In the genomic region with DNA sequence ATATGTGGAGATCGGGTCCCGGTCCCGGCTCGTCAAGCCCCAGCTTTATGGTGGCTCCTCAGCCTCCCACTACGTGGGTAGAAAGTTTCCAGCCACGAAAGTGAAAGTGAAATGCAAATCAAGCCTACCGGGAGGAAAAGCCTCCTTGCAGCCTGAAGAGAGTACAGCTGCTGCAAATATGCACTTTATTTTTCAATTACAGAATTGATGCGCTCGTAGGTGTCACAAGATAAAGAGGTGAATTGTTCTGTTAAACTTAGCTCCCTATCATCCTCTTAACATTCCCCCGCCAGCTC, we compare ENCODE assay signal across 8 cellular contexts. TPM values are rescaled to one million over a fixed set of nuclear protein-coding genes. Genes with fewer than 3 reads are reported as not detected.
DNase-seq lines count a peak whose midpoint lies in the region; ATAC-seq and TF ChIP-seq lines count a peak whose summit lies in the region.

No MANE protein-coding gene starts in this region.

- peak overlapping the region; percentile 67 for H2AFZ ChIP-seq in Karpas-422 (ENCODE audit: low read length)

- intact Hi-C loops in dendritic cell treated with granulocyte-macrophage colony-stimulating factor and Interleukin-4, amounts not matched to agents 40 ng/mL and 50 ng/mL, for 4 days (cut with micrococcal nuclease): no loop called here

- peak overlapping the region; percentile 72 for H3K4me2 ChIP-seq in Karpas-422 (ENCODE audit: low read depth, low read length, poor library complexity, severe bottlenecking)

- H3K79me2 ChIP-seq in Karpas-422 (ENCODE audit: low read length): peaks cover 39% of the 10 kb centered on the region

- H3K9ac ChIP-seq in Karpas-422 (ENCODE audit: low read length): peak overlapping the region; percentile 82

- peaks cover 38% of the 10 kb centered on the region for H3K4me1 ChIP-seq in Karpas-422 (ENCODE audit: low read length)

- H3K9me2 ChIP-seq in Karpas-422 (replicated peaks; ENCODE audit: insufficient read depth, low read length): no peaks in the 10 kb centered on the region

- CTCF ChIA-PET in BJ (lab: Yijun Ruan, JAX): interaction anchor here (1.6 to 2.9 kb wide), 4 partner anchors 9 to 73 kb away, joined by 3 to 20 read pairs (median 7); no protein-coding TSS in a partner anchor

- peak overlapping the region; percentile 69 for H3K27ac ChIP-seq in Karpas-422 (ENCODE audit: low read length)

- peak overlapping the region; percentile 92 for H3K4me3 Mint-ChIP-seq in dendritic cell treated with granulocyte-macrophage colony-stimulating factor and Interleukin-4, amounts not matched to agents 40 ng/mL and 50 ng/mL, for 4 days
- H3K4me3 Mint-ChIP-seq in natural killer cell treated with Interleukin-12 subunit alpha and Interleukin-12 subunit beta and Interleukin-15 and Interleukin-18, amount 100 ng/mL, for 72 hours: peak overlapping the region; percentile 91

- peak overlapping the region; percentile 88 for H3K27ac Mint-ChIP-seq in dendritic cell treated with granulocyte-macrophage colony-stimulating factor and Interleukin-4, amounts not matched to agents 40 ng/mL and 50 ng/mL, for 4 days
- peak overlapping the region; percentile 90 to 92 for H3K27ac Mint-ChIP-seq in natural killer cell treated with Interleukin-12 subunit alpha and Interleukin-12 subunit beta and Interleukin-15 and Interleukin-18, amount 100 ng/mL, for 72 hours

- peak overlapping the region; percentile 100 for H3K4me3 ChIP-seq in BJ (ENCODE audit: low read depth, low read length)
- H3K4me3 ChIP-seq in Karpas-422 (ENCODE audit: low read length): peak overlapping the region; percentile 97

- peaks cover 16% of the 10 kb centered on the region; the same call in 1 of the 2 replicates for H4K20me1 ChIP-seq in Karpas-422 (ENCODE audit: insufficient read depth, low read depth, low read length)

- TF ChIP-seq CTCF in BJ (IDR thresholded peaks at IDR 0.05; ENCODE audit: insufficient read depth, low read depth, low read length): no peak

- DNase-seq in BJ (ENCODE audit: low read depth): no peak
- no peak for DNase-seq in Karpas-422
- no peak for DNase-seq in natural killer cell treated with Interleukin-12 subunit alpha and Interleukin-12 subunit beta and Interleukin-15 and Interleukin-18, amount 100 ng/mL, for 72 hours (ENCODE audit: low spot score)
- no peak for DNase-seq in T-helper 9 cell
- DNase-seq in A172 (ENCODE audit: low spot score): no peak
- DNase-seq in 8988T: no peak

- ATAC-seq in natural killer cell treated with Interleukin-12 subunit alpha and Interleukin-12 subunit beta and Interleukin-15 and Interleukin-18, amount 100 ng/mL, for 72 hours: no peak
- no peak for ATAC-seq in HG02973 (IDR thresholded peaks at IDR 0.05; ENCODE audit: unreplicated experiment)

- peaks cover 32% of the 10 kb centered on the region for H3K4me1 Mint-ChIP-seq in dendritic cell treated with granulocyte-macrophage colony-stimulating factor and Interleukin-4, amounts not matched to agents 40 ng/mL and 50 ng/mL, for 4 days (ENCODE audit: low read depth)
- H3K4me1 Mint-ChIP-seq in natural killer cell treated with Interleukin-12 subunit alpha and Interleukin-12 subunit beta and Interleukin-15 and Interleukin-18, amount 100 ng/mL, for 72 hours (ENCODE audit: low read depth in 2 of 2): peaks cover 24 to 41% of the 10 kb centered on the region in 2 donors

- H3K36me3 ChIP-seq in BJ (ENCODE audit: control insufficient read depth, insufficient read depth, low read length) (peaks cover 4% of the 10 kb centered on the region; the same call in 1 of the 2 replicates), Karpas-422 (ENCODE audit: insufficient read depth, low read length) (peaks cover 39% of the 10 kb centered on the region)

- H3K27me3 ChIP-seq in BJ (ENCODE audit: control insufficient read depth, insufficient read depth, low read length): no peaks in the 10 kb centered on the region
- H3K27me3 ChIP-seq in Karpas-422 (ENCODE audit: low read length): no peaks in the 10 kb centered on the region

- no peaks in the 10 kb centered on the region for H3K9me3 Mint-ChIP-seq in dendritic cell treated with granulocyte-macrophage colony-stimulating factor and Interleukin-4, amounts not matched to agents 40 ng/mL and 50 ng/mL, for 4 days
- no peaks in the 10 kb centered on the region for H3K9me3 Mint-ChIP-seq in natural killer cell treated with Interleukin-12 subunit alpha and Interleukin-12 subunit beta and Interleukin-15 and Interleukin-18, amount 100 ng/mL, for 72 hours

- H3K36me3 Mint-ChIP-seq in dendritic cell treated with granulocyte-macrophage colony-stimulating factor and Interleukin-4, amounts not matched to agents 40 ng/mL and 50 ng/mL, for 4 days (ENCODE audit: low read depth): peaks cover 32% of the 10 kb centered on the region
- peaks cover 25% of the 10 kb centered on the region for H3K36me3 Mint-ChIP-seq in natural killer cell treated with Interleukin-12 subunit alpha and Interleukin-12 subunit beta and Interleukin-15 and Interleukin-18, amount 100 ng/mL, for 72 hours

- POLR2A ChIA-PET in BJ (lab: Charles Lee): no interaction called here

- H3K9me3 ChIP-seq in Karpas-422 (ENCODE audit: low read length): no peaks in the 10 kb centered on the region

- H3K27me3 Mint-ChIP-seq in dendritic cell treated with granulocyte-macrophage colony-stimulating factor and Interleukin-4, amounts not matched to agents 40 ng/mL and 50 ng/mL, for 4 days: no peaks in the 10 kb centered on the region
- no peaks in the 10 kb centered on the region for H3K27me3 Mint-ChIP-seq in natural killer cell treated with Interleukin-12 subunit alpha and Interleukin-12 subunit beta and Interleukin-15 and Interleukin-18, amount 100 ng/mL, for 72 hours

RNA-seq across cellular contexts. Expression of gene PCNA, which starts 0.4 kb away (rescaled TPM):
- polyA plus RNA-seq in BJ (2011; rRNA removed): 78.2 and 94.6 TPM in 2 replicates
- polyA minus RNA-seq in BJ (2011; rRNA and poly(A)+ RNA removed): 70.6 and 106 TPM in 2 replicates
- total RNA-seq in Karpas-422 (2014; rRNA removed; shearing (Covaris generic); ENCODE audit: low replicate concordance): 99.1 and 185 TPM in 2 replicates
- total RNA-seq in natural killer cell treated with Interleukin-12 subunit alpha and Interleukin-12 subunit beta and Interleukin-15 and Interleukin-18, amount 100 ng/mL, for 72 hours: 100 to 1,000 TPM; 288 to 377 TPM
- total RNA-seq in A172 (2014; rRNA removed; shearing (Covaris generic)): 524 and 529 TPM in 2 replicates

RNA-seq across cellular contexts. Expression of gene CDS2, which starts 6.7 kb away (rescaled TPM):
- polyA plus RNA-seq in BJ (2011; rRNA removed): 25.2 and 46.3 TPM in 2 replicates
- polyA minus RNA-seq in BJ (2011; rRNA and poly(A)+ RNA removed): 30.7 and 40.4 TPM in 2 replicates
- total RNA-seq in Karpas-422 (2014; rRNA removed; shearing (Covaris generic); ENCODE audit: low replicate concordance): 12.5 and 26.8 TPM in 2 replicates
- total RNA-seq in natural killer cell treated with Interleukin-12 subunit alpha and Interleukin-12 subunit beta and Interleukin-15 and Interleukin-18, amount 100 ng/mL, for 72 hours: 10 to 100 TPM; 48.7 to 52.0 TPM
- total RNA-seq in A172 (2014; rRNA removed; shearing (Covaris generic)): 21.9 and 35.8 TPM in 2 replicates

RNA-seq across cellular contexts. Expression of gene TMEM230, which starts 7.3 kb away (rescaled TPM):
- 222 and 230 TPM in 2 replicates for polyA plus RNA-seq in BJ (2011; rRNA removed)
- polyA minus RNA-seq in BJ (2011; rRNA and poly(A)+ RNA removed): 41.5 and 67.4 TPM in 2 replicates
- total RNA-seq in Karpas-422 (2014; rRNA removed; shearing (Covaris generic); ENCODE audit: low replicate concordance): 124 and 228 TPM in 2 replicates
- total RNA-seq in natural killer cell treated with Interleukin-12 subunit alpha and Interleukin-12 subunit beta and Interleukin-15 and Interleukin-18, amount 100 ng/mL, for 72 hours: 10 to 100 TPM; 68.3 to 78.1 TPM
- 129 and 146 TPM in 2 replicates for total RNA-seq in A172 (2014; rRNA removed; shearing (Covaris generic))
